ENCODE assay signal across 8 cellular contexts in genomic region chr12:57477710-57478681, GRCh38. TPM values are rescaled to one million over a fixed set of nuclear protein-coding genes. Genes with fewer than 3 reads are reported as not detected.
DNase-seq lines count a peak whose midpoint lies in the region; ATAC-seq and TF ChIP-seq lines count a peak whose summit lies in the region.

No MANE protein-coding gene starts in this region.

- H3K27me3 Mint-ChIP-seq in osteocyte (ENCODE audit: unreplicated experiment), result peaks cover 46% of the 10 kb centered on the region

- peaks cover 13% of the 10 kb centered on the region for H3K4me1 Mint-ChIP-seq in osteocyte (ENCODE audit: unreplicated experiment)

- TF ChIP-seq CTCF in GM12865 (IDR thresholded peaks at IDR 0.05; ENCODE audit: insufficient read depth, low read depth, low read length, missing control alignments) (no peak), osteocyte (IDR thresholded peaks at IDR 0.05) (no peak)

- no peak for TF ChIP-seq POLR2A in erythroblast (IDR thresholded peaks at IDR 0.05; ENCODE audit: low read length)

- H3K4me3 Mint-ChIP-seq in osteocyte (ENCODE audit: unreplicated experiment), result no peak overlapping the region

- peak overlapping the region; percentile 69 for H3K4me3 ChIP-seq in GM12865 (ENCODE audit: low read depth, low read length)

- ATAC-seq in HG02798 (IDR thresholded peaks at IDR 0.05; ENCODE audit: poor library complexity, unreplicated experiment) (peak; percentile 53), sciatic nerve (peak; percentile 11)

- H3K27ac Mint-ChIP-seq in osteocyte (ENCODE audit: unreplicated experiment), result no peak overlapping the region

- H3K36me3 Mint-ChIP-seq in osteocyte (ENCODE audit: unreplicated experiment), result no peaks in the 10 kb centered on the region

- intact Hi-C loops in sciatic nerve (cut with DNase I), result no loop called here

- DNase-seq in GM12865 (ENCODE audit: low read depth) (peak; percentile 66), T-helper 9 cell (peak; percentile 50), sciatic nerve (ENCODE audit: low spot score) (no peak), osteocyte (ENCODE audit: extremely low spot score, unreplicated experiment) (no peak), erythroblast (lab: John Stamatoyannopoulos, UW) (no peak), HuH-7.5 (ENCODE audit: low spot score) (no peak)
- peak; percentile 60 for DNase-seq in effector CD4-positive, alpha-beta T cell

- no peaks in the 10 kb centered on the region for H3K9me3 Mint-ChIP-seq in osteocyte (ENCODE audit: unreplicated experiment)

RNA-seq across cellular contexts. Expression of gene ARHGAP9, which starts 1.7 kb away (rescaled TPM):
- total RNA-seq in sciatic nerve (30.8 TPM), osteocyte (1.5 and 2.1 TPM in 2 replicates)

RNA-seq across cellular contexts. Expression of gene MARS1, which starts 9.9 kb away (rescaled TPM):
- 121 TPM for total RNA-seq in sciatic nerve
- 364 and 401 TPM in 2 replicates for total RNA-seq in osteocyte

RNA-seq across cellular contexts. Expression of gene GLI1, which starts 18.4 kb away (rescaled TPM):
- 47.7 TPM for total RNA-seq in sciatic nerve
- 3.5 and 7.7 TPM in 2 replicates for total RNA-seq in osteocyte

RNA-seq across cellular contexts. Expression of gene INHBE, which starts 22.9 kb away (rescaled TPM):
- not detected for total RNA-seq in sciatic nerve
- total RNA-seq in osteocyte, result 1.0 and 1.3 TPM in 2 replicates

RNA-seq across cellular contexts. Expression of gene DDIT3, which starts 42.3 kb away (rescaled TPM):
- total RNA-seq in sciatic nerve (34.0 TPM), osteocyte (89.9 and 95.7 TPM in 2 replicates)

Comparison
In these comparisons a context has a peak if more than half of its experiments do, and no peak if none do; other contexts are left out.
1. DNase-seq: peak in GM12865 (single experiment), T-helper 9 cell (single experiment) and effector CD4-positive, alpha-beta T cell (single experiment); none in sciatic nerve (single experiment), osteocyte (single experiment), erythroblast (0 of 2) and HuH-7.5 (single experiment).
2. RNA of gene ARHGAP9, which starts 1.7 kb away (total RNA-seq): 30.8 TPM in sciatic nerve (single experiment); 1.5 to 2.1 TPM in osteocyte; every median in the first group is over 10 times any median in the second.